1 cellular context compared by ENCODE assay signal in the genomic region with DNA sequence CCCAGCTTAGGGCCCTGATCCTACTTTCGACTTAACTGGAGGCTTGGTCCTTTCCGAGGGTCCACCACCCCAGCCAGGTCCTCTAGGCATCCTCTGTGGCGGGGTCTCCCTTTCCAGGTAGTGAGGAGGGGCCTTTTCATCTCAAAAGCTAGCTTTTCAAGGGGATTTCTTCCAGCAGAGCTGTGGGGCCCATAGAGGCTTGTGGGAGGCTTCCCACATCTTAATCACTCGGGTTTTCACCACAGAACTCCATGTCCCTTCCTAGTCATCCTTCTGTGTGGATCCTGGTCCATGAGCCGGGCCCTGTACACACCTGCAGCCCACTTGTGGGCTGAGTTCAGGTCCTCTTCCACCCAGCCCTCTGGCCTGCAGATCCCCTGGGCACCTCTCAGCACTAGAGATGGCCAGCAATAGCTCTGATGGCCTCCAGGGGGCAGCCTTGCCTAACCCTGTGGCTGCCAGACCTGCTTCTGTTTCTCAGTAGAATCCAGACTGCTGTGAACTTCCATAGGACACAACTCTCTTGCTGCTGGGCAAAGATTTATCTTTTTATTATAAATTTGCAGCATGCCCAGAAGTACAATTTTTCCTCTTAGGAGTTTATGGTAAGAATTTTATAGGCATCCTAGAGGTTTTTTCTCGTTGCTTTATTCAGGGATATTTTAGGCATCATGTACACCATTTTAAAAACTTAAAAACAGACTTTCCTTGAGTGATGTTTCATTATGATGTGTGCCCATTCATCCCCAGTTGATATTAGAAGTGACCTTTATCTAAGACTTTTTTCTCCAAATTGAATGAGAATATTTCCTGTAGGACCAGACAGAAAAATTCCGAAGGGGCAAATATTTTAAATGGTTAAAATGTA.
TF ChIP-seq lines count a peak whose summit lies in the region.

No MANE protein-coding gene starts in this region.

TF ChIP-seq in HEK293, 187 proteins besides CTCF, POLR2A, EP300 and RAD21 (continued from another document):
- TF ChIP-seq, protein P1, sequence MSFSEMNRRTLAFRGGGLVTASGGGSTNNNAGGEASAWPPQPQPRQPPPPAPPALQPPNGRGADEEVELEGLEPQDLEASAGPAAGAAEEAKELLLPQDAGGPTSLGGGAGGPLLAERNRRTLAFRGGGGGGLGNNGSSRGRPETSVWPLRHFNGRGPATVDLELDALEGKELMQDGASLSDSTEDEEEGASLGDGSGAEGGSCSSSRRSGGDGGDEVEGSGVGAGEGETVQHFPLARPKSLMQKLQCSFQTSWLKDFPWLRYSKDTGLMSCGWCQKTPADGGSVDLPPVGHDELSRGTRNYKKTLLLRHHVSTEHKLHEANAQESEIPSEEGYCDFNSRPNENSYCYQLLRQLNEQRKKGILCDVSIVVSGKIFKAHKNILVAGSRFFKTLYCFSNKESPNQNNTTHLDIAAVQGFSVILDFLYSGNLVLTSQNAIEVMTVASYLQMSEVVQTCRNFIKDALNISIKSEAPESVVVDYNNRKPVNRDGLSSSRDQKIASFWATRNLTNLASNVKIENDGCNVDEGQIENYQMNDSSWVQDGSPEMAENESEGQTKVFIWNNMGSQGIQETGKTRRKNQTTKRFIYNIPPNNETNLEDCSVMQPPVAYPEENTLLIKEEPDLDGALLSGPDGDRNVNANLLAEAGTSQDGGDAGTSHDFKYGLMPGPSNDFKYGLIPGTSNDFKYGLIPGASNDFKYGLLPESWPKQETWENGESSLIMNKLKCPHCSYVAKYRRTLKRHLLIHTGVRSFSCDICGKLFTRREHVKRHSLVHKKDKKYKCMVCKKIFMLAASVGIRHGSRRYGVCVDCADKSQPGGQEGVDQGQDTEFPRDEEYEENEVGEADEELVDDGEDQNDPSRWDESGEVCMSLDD (tag by site-specific recombination; IDR thresholded peaks at IDR 0.05): no peak
- TF ChIP-seq ZNF571 (tag by site-specific recombination; IDR thresholded peaks at IDR 0.05) (no peak), ZNF521 (tag by site-specific recombination; IDR thresholded peaks at IDR 0.05) (no peak), ZNF658 (tag by site-specific recombination; IDR thresholded peaks at IDR 0.05) (no peak), BCL11B (tag by site-specific recombination; IDR thresholded peaks at IDR 0.05; ENCODE audit: low read depth) (no peak), EGR2 (tag by site-specific recombination; IDR thresholded peaks at IDR 0.05; ENCODE audit: low read depth) (no peak), MZF1 (tag by site-specific recombination; IDR thresholded peaks at IDR 0.05; ENCODE audit: borderline replicate concordance) (no peak), KLF10 (tag by site-specific recombination; IDR thresholded peaks at IDR 0.05) (no peak), ZNF785 (tag by site-specific recombination; IDR thresholded peaks at IDR 0.05) (no peak), ZNF600 (tag by site-specific recombination; IDR thresholded peaks at IDR 0.05) (peak; percentile 66; the same call in 1 of the 2 replicates), ZNF133 (tag by site-specific recombination; IDR thresholded peaks at IDR 0.05) (no peak), OSR2 (tag by site-specific recombination; IDR thresholded peaks at IDR 0.05) (no peak), ZSCAN30 (tag by site-specific recombination; IDR thresholded peaks at IDR 0.05) (0 out of 2 replicates have a peak, but pooled peaks have one; percentile 32), ZBTB8A (tag by site-specific recombination; IDR thresholded peaks at IDR 0.05) (peak; percentile 37; the same call in 1 of the 2 replicates), ZNF830 (tag by site-specific recombination; IDR thresholded peaks at IDR 0.05; ENCODE audit: low read depth) (no peak), YY1 (tag by site-specific recombination; IDR thresholded peaks at IDR 0.05) (no peak), REPIN1 (tag by site-specific recombination; IDR thresholded peaks at IDR 0.05; ENCODE audit: low read depth) (no peak), ZNF423 (tag by site-specific recombination; IDR thresholded peaks at IDR 0.05) (no peak), SETDB1 (IDR thresholded peaks at IDR 0.05; ENCODE audit: insufficient read length, low read length) (no peak), ZNF561 (tag by site-specific recombination; IDR thresholded peaks at IDR 0.05; ENCODE audit: borderline replicate concordance) (no peak), ZNF707 (tag by site-specific recombination; IDR thresholded peaks at IDR 0.05) (no peak), ZNF350 (tag by site-specific recombination; IDR thresholded peaks at IDR 0.05) (no peak), ZFP69B (tag by site-specific recombination; IDR thresholded peaks at IDR 0.05) (peak; percentile 68; the same call in 1 of the 2 replicates), ZNF292 (tag by site-specific recombination; IDR thresholded peaks at IDR 0.05; ENCODE audit: borderline replicate concordance, low read depth) (no peak), ZNF626 (tag by site-specific recombination; IDR thresholded peaks at IDR 0.05) (no peak), HOXD13 (CRISPR knock-in tag; IDR thresholded peaks at IDR 0.05; ENCODE audit: borderline replicate concordance) (no peak), ZNF76 (tag by site-specific recombination; IDR thresholded peaks at IDR 0.05; ENCODE audit: borderline replicate concordance, low read depth) (no peak), ZNF174 (tag by site-specific recombination; IDR thresholded peaks at IDR 0.05) (no peak), ZNF654 (tag by site-specific recombination; IDR thresholded peaks at IDR 0.05; ENCODE audit: low read depth) (peak; percentile 53), GFI1B (tag by site-specific recombination; IDR thresholded peaks at IDR 0.05) (no peak), ZNF621 (tag by site-specific recombination; IDR thresholded peaks at IDR 0.05) (no peak), ZNF426 (tag by site-specific recombination; IDR thresholded peaks at IDR 0.05) (no peak)
- TF ChIP-seq, protein P2, sequence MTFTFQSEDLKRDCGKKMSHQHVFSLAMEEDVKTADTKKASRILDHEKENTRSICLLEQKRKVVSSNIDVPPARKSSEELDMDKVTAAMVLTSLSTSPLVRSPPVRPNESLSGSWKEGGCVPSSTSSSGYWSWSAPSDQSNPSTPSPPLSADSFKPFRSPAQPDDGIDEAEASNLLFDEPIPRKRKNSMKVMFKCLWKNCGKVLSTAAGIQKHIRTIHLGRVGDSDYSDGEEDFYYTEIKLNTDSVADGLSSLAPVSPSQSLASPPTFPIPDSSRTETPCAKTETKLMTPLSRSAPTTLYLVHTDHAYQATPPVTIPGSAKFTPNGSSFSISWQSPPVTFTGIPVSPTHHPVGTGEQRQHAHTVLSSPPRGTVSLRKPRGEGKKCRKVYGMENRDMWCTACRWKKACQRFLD (tag by site-specific recombination; IDR thresholded peaks at IDR 0.05): no peak
- TF ChIP-seq, protein P3, sequence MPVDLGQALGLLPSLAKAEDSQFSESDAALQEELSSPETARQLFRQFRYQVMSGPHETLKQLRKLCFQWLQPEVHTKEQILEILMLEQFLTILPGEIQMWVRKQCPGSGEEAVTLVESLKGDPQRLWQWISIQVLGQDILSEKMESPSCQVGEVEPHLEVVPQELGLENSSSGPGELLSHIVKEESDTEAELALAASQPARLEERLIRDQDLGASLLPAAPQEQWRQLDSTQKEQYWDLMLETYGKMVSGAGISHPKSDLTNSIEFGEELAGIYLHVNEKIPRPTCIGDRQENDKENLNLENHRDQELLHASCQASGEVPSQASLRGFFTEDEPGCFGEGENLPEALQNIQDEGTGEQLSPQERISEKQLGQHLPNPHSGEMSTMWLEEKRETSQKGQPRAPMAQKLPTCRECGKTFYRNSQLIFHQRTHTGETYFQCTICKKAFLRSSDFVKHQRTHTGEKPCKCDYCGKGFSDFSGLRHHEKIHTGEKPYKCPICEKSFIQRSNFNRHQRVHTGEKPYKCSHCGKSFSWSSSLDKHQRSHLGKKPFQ (tag by site-specific recombination; IDR thresholded peaks at IDR 0.05): no peak
- TF ChIP-seq, protein P4, sequence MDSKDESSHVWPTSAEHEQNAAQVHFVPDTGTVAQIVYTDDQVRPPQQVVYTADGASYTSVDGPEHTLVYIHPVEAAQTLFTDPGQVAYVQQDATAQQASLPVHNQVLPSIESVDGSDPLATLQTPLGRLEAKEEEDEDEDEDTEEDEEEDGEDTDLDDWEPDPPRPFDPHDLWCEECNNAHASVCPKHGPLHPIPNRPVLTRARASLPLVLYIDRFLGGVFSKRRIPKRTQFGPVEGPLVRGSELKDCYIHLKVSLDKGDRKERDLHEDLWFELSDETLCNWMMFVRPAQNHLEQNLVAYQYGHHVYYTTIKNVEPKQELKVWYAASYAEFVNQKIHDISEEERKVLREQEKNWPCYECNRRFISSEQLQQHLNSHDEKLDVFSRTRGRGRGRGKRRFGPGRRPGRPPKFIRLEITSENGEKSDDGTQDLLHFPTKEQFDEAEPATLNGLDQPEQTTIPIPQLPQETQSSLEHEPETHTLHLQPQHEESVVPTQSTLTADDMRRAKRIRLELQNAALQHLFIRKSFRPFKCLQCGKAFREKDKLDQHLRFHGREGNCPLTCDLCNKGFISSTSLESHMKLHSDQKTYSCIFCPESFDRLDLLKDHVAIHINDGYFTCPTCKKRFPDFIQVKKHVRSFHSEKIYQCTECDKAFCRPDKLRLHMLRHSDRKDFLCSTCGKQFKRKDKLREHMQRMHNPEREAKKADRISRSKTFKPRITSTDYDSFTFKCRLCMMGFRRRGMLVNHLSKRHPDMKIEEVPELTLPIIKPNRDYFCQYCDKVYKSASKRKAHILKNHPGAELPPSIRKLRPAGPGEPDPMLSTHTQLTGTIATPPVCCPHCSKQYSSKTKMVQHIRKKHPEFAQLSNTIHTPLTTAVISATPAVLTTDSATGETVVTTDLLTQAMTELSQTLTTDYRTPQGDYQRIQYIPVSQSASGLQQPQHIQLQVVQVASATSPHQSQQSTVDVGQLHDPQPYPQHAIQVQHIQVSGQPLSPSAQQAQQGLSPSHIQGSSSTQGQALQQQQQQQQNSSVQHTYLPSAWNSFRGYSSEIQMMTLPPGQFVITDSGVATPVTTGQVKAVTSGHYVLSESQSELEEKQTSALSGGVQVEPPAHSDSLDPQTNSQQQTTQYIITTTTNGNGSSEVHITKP (tag by site-specific recombination; IDR thresholded peaks at IDR 0.05): no peak
- TF ChIP-seq, protein P5, sequence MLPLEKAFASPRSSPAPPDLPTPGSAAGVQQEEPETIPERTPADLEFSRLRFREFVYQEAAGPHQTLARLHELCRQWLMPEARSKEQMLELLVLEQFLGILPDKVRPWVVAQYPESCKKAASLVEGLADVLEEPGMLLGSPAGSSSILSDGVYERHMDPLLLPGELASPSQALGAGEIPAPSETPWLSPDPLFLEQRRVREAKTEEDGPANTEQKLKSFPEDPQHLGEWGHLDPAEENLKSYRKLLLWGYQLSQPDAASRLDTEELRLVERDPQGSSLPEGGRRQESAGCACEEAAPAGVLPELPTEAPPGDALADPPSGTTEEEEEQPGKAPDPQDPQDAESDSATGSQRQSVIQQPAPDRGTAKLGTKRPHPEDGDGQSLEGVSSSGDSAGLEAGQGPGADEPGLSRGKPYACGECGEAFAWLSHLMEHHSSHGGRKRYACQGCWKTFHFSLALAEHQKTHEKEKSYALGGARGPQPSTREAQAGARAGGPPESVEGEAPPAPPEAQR (tag by site-specific recombination; IDR thresholded peaks at IDR 0.05): no peak
- TF ChIP-seq, protein P6, sequence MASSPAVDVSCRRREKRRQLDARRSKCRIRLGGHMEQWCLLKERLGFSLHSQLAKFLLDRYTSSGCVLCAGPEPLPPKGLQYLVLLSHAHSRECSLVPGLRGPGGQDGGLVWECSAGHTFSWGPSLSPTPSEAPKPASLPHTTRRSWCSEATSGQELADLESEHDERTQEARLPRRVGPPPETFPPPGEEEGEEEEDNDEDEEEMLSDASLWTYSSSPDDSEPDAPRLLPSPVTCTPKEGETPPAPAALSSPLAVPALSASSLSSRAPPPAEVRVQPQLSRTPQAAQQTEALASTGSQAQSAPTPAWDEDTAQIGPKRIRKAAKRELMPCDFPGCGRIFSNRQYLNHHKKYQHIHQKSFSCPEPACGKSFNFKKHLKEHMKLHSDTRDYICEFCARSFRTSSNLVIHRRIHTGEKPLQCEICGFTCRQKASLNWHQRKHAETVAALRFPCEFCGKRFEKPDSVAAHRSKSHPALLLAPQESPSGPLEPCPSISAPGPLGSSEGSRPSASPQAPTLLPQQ (tag by site-specific recombination; IDR thresholded peaks at IDR 0.05): peak; percentile 64; the same call in 1 of the 2 replicates
